ENCODE assay signal across 12 cellular contexts in the genomic region with DNA sequence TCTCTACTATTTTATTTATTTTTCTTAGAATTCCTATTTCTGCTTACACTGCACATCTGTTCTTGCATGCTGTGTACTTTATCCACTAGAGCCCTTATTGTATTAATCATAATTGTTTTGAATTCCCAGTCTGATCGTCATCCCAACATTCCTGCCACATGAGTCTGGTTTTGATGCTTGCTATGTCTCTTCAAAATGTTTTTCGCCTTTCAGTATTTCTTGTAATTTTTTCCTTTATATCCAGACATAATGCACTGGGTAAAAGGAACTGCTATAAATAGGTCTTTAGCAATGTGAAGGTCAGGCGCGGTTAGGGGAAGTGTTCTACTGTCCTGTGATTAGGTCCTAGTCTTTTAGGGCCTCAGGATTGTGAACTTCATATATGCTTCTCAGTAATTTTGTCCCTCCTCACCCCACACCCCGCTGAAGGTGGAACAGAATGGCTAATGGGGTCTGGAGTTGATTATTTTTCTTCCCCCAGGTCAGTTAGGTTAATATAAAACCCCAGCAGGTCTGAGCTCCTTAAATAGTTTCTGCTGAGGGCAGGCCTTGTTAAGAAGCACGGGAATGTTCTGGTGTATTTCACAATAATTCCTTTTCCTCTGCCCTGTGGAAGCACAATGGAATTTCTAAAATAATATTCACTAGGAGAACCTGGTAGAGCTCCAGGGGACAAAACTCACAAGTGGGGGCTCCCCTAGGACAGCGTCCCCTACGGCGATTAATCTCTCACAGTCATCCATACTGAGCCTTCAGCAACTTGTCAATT.
DNase-seq lines count a peak whose midpoint lies in the region; ATAC-seq and TF ChIP-seq lines count a peak whose summit lies in the region.
"Had no signal": no experiment of that assay in that cellular context is flagged by ENCODE, and none has a peak within 500 bp of the region (broad histone marks: within the 10 kb centered on the region; RNA-seq: fewer than 3 reads in every experiment).

No MANE protein-coding gene starts in this region.

- H3K36me3 ChIP-seq in lung (ENCODE audit: control insufficient read depth in 2 of 2, insufficient read depth in 2 of 2, low read length in 2 of 2), result no peaks in the 10 kb centered on the region
- H3K36me3 ChIP-seq in uterus, result no peaks in the 10 kb centered on the region

- intact Hi-C loops in uterus (cut with DNase I; ENCODE audit: low total_unique reads), result no loop called here

- TF ChIP-seq CTCF in lung (IDR thresholded peaks at IDR 0.05; ENCODE audit: control extremely low read depth, extremely low read depth) (no peak), uterus (IDR thresholded peaks at IDR 0.05) (no peak)

- H3K27ac ChIP-seq in lung (ENCODE audit: low read depth in 1 of 2, low read length in 1 of 2), result no peak overlapping the region
- peak overlapping the region; percentile 67 to 72 for H3K27ac ChIP-seq in uterus

- ATAC-seq in lung (ENCODE audit: insufficient read depth, low FRiP score) (peak; percentile 34), GM18868 (IDR thresholded peaks at IDR 0.05; ENCODE audit: unreplicated experiment) (no peak)
- ATAC-seq: activated CD8-positive, alpha-beta T cell treated with anti-CD3 and anti-CD28 coated beads for 36 hours had no signal

- 77% methylated on average over 9 of the region's 9 CpGs for WGBS in lung, 2 donors

- peak; percentile 26 for DNase-seq in SIG-M5 treated with dmso at 0.1 percent for 504 hours (lab: John Stamatoyannopoulos, UW; ENCODE audit: unreplicated experiment)
- DNase-seq in SIG-M5 (lab: John Stamatoyannopoulos, UW), result no peak
- peak; percentile 86 for DNase-seq in brain pericyte (ENCODE audit: low read depth, low spot score)
- DNase-seq in lung (ENCODE audit: low spot score), result no peak
- DNase-seq in uterus, result no peak
- DNase-seq in RPMI8226, result no peak
- no peak for DNase-seq in NCI-H2196 (lab: John Stamatoyannopoulos, UW; ENCODE audit: unreplicated experiment)
- DNase-seq: 8988T; activated CD8-positive, alpha-beta T cell treated with anti-CD3 and anti-CD28 coated beads for 36 hours; amygdala; stimulated activated CD4-positive, alpha-beta T cell treated with anti-CD3 and anti-CD28 coated beads, Interleukin-2, amount 100 ng/mL, for 48 hours had no signal

- TF ChIP-seq POLR2A in uterus (IDR thresholded peaks at IDR 0.05), result no peak

- H3K4me1 ChIP-seq in lung (ENCODE audit: control insufficient read depth in 2 of 2, insufficient read depth in 2 of 2, low read length in 2 of 2) (no peaks in the 10 kb centered on the region), uterus (peaks cover 0 to 7% of the 10 kb centered on the region in 2 donors)

- H3K4me3 ChIP-seq in lung (no peak overlapping the region), uterus (no peak overlapping the region)

- no peaks in the 10 kb centered on the region for H3K27me3 ChIP-seq in lung (ENCODE audit: control insufficient read depth, insufficient read depth)
- H3K27me3 ChIP-seq in uterus, result no peaks in the 10 kb centered on the region

- H3K9me3 ChIP-seq in lung (ENCODE audit: control insufficient read depth in 2 of 2, insufficient read depth in 1 of 2, low read length in 1 of 2), result peaks cover 0 to 3% of the 10 kb centered on the region in 2 donors
- H3K9me3 ChIP-seq in uterus, result no peaks in the 10 kb centered on the region

Comparison
In these comparisons a context has a peak if more than half of its experiments do, and no peak if none do; other contexts are left out.
1. DNase-seq: peak in SIG-M5 treated with dmso at 0.1 percent for 504 hours (single experiment) and brain pericyte (single experiment); none in SIG-M5 (single experiment), lung (single experiment), uterus (0 of 2), RPMI8226 (single experiment) and NCI-H2196 (single experiment).
2. H3K27ac ChIP-seq: peak in uterus (2 of 2); none in lung (0 of 2).